In the genomic region with DNA sequence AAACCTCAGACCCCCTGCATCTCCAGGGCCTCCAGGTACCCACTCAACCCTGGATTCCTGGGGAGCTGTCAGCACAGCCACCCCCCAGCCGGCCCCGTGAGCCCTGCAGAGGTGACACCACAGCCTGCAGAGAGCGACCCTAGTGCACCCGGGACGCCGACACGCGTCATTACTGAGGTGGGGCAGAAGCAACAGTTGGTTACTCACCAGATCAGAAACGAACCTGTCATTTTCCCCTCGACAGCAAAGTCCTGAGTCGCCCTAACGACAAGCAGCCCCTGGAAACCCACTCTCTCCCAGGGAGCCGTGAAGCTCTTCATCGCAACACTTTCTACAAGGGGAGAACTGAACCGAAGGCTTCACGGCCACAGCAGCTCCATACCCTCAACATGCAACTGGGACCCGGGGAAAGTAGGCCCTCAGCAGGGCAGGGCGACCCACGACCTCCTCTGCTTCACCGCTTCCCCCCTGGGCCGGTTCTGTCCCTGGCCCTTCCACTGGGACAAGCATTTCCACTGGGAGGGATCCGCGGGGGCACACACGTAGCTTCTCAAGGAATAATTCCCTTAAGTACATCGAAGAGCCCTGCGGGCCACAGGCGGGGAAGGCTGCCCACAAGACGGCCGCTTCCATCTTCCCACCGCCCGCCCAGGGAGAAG, we compare ENCODE assay signal across 8 cellular contexts. TPM values are rescaled to one million over a fixed set of nuclear protein-coding genes. Genes with fewer than 3 reads are reported as not detected.
DNase-seq lines count a peak whose midpoint lies in the region; ATAC-seq and TF ChIP-seq lines count a peak whose summit lies in the region.

No MANE protein-coding gene starts in this region.

- H3K4me1 Mint-ChIP-seq in natural killer cell treated with Interleukin-12 subunit alpha and Interleukin-12 subunit beta and Interleukin-15 and Interleukin-18, amount 100 ng/mL, for 72 hours (ENCODE audit: low read depth in 2 of 2): peaks cover 28 to 31% of the 10 kb centered on the region in 2 donors

- H3K9me3 ChIP-seq in ectodermal cell (ENCODE audit: control insufficient read depth, low read length) (no peaks in the 10 kb centered on the region), suprapubic skin (no peaks in the 10 kb centered on the region)

- no peak for TF ChIP-seq EP300 in suprapubic skin (IDR thresholded peaks at IDR 0.05)

- H3K4me3 Mint-ChIP-seq in natural killer cell treated with Interleukin-12 subunit alpha and Interleukin-12 subunit beta and Interleukin-15 and Interleukin-18, amount 100 ng/mL, for 72 hours: peak overlapping the region; percentile 94

- no peak for TF ChIP-seq CTCF in suprapubic skin (IDR thresholded peaks at IDR 0.05)

- peak; percentile 31 for DNase-seq in HT1080 (ENCODE audit: low read depth)
- DNase-seq in activated CD4-positive, alpha-beta T cell treated with anti-CD3 and anti-CD28 coated beads for 48 hours: peak; percentile 81
- DNase-seq in natural killer cell treated with Interleukin-12 subunit alpha and Interleukin-12 subunit beta and Interleukin-15 and Interleukin-18, amount 100 ng/mL, for 72 hours (ENCODE audit: low spot score): no peak
- no peak for DNase-seq in suprapubic skin (ENCODE audit: low spot score in 2 of 2)
- no peak for DNase-seq in NCI-H1694 treated with DMSO at 0.1 percent for 48 hours (lab: John Stamatoyannopoulos, UW)

- H3K27me3 ChIP-seq in ectodermal cell (ENCODE audit: control insufficient read depth, insufficient read depth, low read length, poor library complexity, severe bottlenecking): no peaks in the 10 kb centered on the region
- H3K27me3 ChIP-seq in suprapubic skin: no peaks in the 10 kb centered on the region

- H3K27ac ChIP-seq in ectodermal cell (ENCODE audit: insufficient read depth, low read depth, low read length, poor library complexity, severe bottlenecking) (no peak overlapping the region), suprapubic skin (peak overlapping the region; percentile 96)

- H3K36me3 ChIP-seq in ectodermal cell (ENCODE audit: control insufficient read depth, insufficient read depth, low read length) (peaks cover 27% of the 10 kb centered on the region), suprapubic skin (peaks cover 34% of the 10 kb centered on the region)

- H3K4me1 ChIP-seq in ectodermal cell (ENCODE audit: control insufficient read depth, insufficient read depth, low read length): peaks cover 10% of the 10 kb centered on the region
- peaks cover 57% of the 10 kb centered on the region for H3K4me1 ChIP-seq in suprapubic skin

- no peaks in the 10 kb centered on the region for H3K9me3 Mint-ChIP-seq in natural killer cell treated with Interleukin-12 subunit alpha and Interleukin-12 subunit beta and Interleukin-15 and Interleukin-18, amount 100 ng/mL, for 72 hours

- no peak for TF ChIP-seq POLR2A in suprapubic skin (IDR thresholded peaks at IDR 0.05)

- H3K27me3 Mint-ChIP-seq in natural killer cell treated with Interleukin-12 subunit alpha and Interleukin-12 subunit beta and Interleukin-15 and Interleukin-18, amount 100 ng/mL, for 72 hours: no peaks in the 10 kb centered on the region

- H3K36me3 Mint-ChIP-seq in natural killer cell treated with Interleukin-12 subunit alpha and Interleukin-12 subunit beta and Interleukin-15 and Interleukin-18, amount 100 ng/mL, for 72 hours: peaks cover 9% of the 10 kb centered on the region

- H3K4me3 ChIP-seq in ectodermal cell (ENCODE audit: insufficient read depth, low read depth, low read length) (peak overlapping the region; percentile 94), suprapubic skin (peak overlapping the region; percentile 91)

- peak in 1 of 2 donors; percentile 68 for ATAC-seq in natural killer cell treated with Interleukin-12 subunit alpha and Interleukin-12 subunit beta and Interleukin-15 and Interleukin-18, amount 100 ng/mL, for 72 hours
- no peak for ATAC-seq in HG02973 (IDR thresholded peaks at IDR 0.05; ENCODE audit: unreplicated experiment)
- no peak for ATAC-seq in GM18867 (IDR thresholded peaks at IDR 0.05; ENCODE audit: unreplicated experiment)

- H3K27ac Mint-ChIP-seq in natural killer cell treated with Interleukin-12 subunit alpha and Interleukin-12 subunit beta and Interleukin-15 and Interleukin-18, amount 100 ng/mL, for 72 hours: peak overlapping the region; percentile 84 to 88

- 33 to 35% methylated on average over 31 of the region's 31 CpGs for WGBS in ectodermal cell, 2 experiments
- 10% methylated on average over 16 of the region's 31 CpGs for WGBS in suprapubic skin

RNA-seq across cellular contexts. Expression of a gene that starts 1.6 kb away (rescaled TPM):
- total RNA-seq in HT1080 (2014; rRNA removed; shearing (Covaris generic)): 11.6 and 14.4 TPM in 2 replicates
- polyA plus RNA-seq in HT1080 (2015; cell fraction: cytosol; rRNA removed): 11.7 and 13.1 TPM in 2 replicates
- 24.7 and 28.7 TPM in 2 replicates for polyA plus RNA-seq in HT1080 (2015; cell fraction: nucleus; rRNA removed)
- 38.7 TPM for polyA plus RNA-seq in ectodermal cell (2013, experiment 1 of 4)
- 46.9 TPM for polyA plus RNA-seq in ectodermal cell (2013, experiment 2 of 4)
- 34.8 TPM for polyA plus RNA-seq in ectodermal cell (2013, experiment 3 of 4)
- 38.7 TPM for polyA plus RNA-seq in ectodermal cell (2013, experiment 4 of 4)
- total RNA-seq in natural killer cell treated with Interleukin-12 subunit alpha and Interleukin-12 subunit beta and Interleukin-15 and Interleukin-18, amount 100 ng/mL, for 72 hours: 10 to 100 TPM; 31.2 to 59.5 TPM
- 100 to 1,000 TPM in 1 of 4 donors, 10 to 100 TPM in 3; 69.3 to 116 (median 81.1) TPM for total RNA-seq in suprapubic skin

RNA-seq across cellular contexts. Expression of a gene that starts 27.6 kb away (rescaled TPM):
- total RNA-seq in HT1080 (2014; rRNA removed; shearing (Covaris generic)): 11.9 and 15.1 TPM in 2 replicates
- polyA plus RNA-seq in HT1080 (2015; cell fraction: cytosol; rRNA removed): 13.5 and 14.4 TPM in 2 replicates
- polyA plus RNA-seq in HT1080 (2015; cell fraction: nucleus; rRNA removed): 11.4 and 12.1 TPM in 2 replicates
- polyA plus RNA-seq in ectodermal cell (2013, experiment 1 of 4): 36.2 TPM
- 37.0 TPM for polyA plus RNA-seq in ectodermal cell (2013, experiment 2 of 4)
- 27.4 TPM for polyA plus RNA-seq in ectodermal cell (2013, experiment 3 of 4)
- 28.7 TPM for polyA plus RNA-seq in ectodermal cell (2013, experiment 4 of 4)
- 10 to 100 TPM; 18.3 to 30.7 TPM for total RNA-seq in natural killer cell treated with Interleukin-12 subunit alpha and Interleukin-12 subunit beta and Interleukin-15 and Interleukin-18, amount 100 ng/mL, for 72 hours
- total RNA-seq in suprapubic skin: 10 to 100 TPM; 11.9 to 19.4 (median 18.2) TPM

Comparison
In these comparisons a context has a peak if more than half of its experiments do, and no peak if none do; other contexts are left out.
1. DNase-seq: peak in HT1080 (single experiment) and activated CD4-positive, alpha-beta T cell treated with anti-CD3 and anti-CD28 coated beads for 48 hours (single experiment); none in natural killer cell treated with Interleukin-12 subunit alpha and Interleukin-12 subunit beta and Interleukin-15 and Interleukin-18, amount 100 ng/mL, for 72 hours (single experiment), suprapubic skin (0 of 2) and NCI-H1694 treated with DMSO at 0.1 percent for 48 hours (single experiment).